Comparison of ENCODE assay signal across 1 cellular context in genomic region chr7:137832990-137833389, GRCh38. TPM values are rescaled to one million over a fixed set of nuclear protein-coding genes. Genes with fewer than 3 reads are reported as not detected.
"Had no signal": no experiment of that assay in that cellular context is flagged by ENCODE, and none has a peak within 500 bp of the region (broad histone marks: within the 10 kb centered on the region; RNA-seq: fewer than 3 reads in every experiment).

No MANE protein-coding gene starts in this region.

RNA-seq across cellular contexts. Expression of gene DGKI, which starts 13.8 kb away (rescaled TPM):
- total RNA-seq: naive thymus-derived CD8-positive, alpha-beta T cell had no signal
